Comparison of ENCODE assay signal across 8 cellular contexts in the genomic region with DNA sequence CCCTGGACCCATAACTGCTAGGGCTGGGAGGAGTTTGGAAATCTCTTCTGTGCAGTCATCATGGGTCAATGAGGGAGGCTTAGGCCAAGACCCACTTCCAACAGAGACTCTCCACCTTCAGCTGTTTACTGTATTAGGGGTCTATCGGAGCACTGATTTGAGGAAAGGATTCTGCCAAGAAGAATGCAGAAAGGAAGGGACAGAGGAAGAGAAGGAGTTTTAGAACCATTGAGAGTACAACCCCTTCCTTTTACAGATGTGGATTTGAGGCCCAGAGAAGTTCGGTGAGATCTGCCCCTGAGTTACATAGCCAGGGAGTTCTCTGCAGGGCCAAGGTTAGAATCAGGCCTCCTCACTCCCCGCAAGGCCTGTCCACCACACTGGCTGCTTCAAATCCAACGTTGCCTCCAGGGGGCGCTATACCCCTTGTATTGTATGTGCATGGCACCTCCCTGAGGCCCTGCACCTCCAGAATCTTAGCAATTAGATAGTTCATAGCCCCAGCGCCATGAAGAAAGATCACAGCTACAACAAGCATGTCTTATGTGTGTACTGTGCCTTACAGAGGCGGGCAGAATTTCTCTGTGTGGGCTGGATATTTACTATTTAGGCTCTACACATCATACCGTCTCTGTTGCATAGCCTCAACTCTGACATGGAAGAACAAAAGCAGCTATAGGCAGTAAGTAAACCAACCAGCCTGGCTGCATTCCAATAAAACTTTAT.
DNase-seq lines count a peak whose midpoint lies in the region; ATAC-seq and TF ChIP-seq lines count a peak whose summit lies in the region.

No MANE protein-coding gene starts in this region.

- H3K4me1 ChIP-seq in iPS-20b (ENCODE audit: insufficient read depth, low read length): peaks cover 31% of the 10 kb centered on the region

- TF ChIP-seq CTCF in NB4 (IDR thresholded peaks at IDR 0.05; ENCODE audit: low read depth, low read length) (peak; percentile 47), astrocyte of the spinal cord (IDR thresholded peaks at IDR 0.05; ENCODE audit: low read depth, low read length) (peak; percentile 80)

- no peak overlapping the region for H3K4me3 ChIP-seq in NB4 (ENCODE audit: low read depth, low read length)
- no peak overlapping the region for H3K4me3 ChIP-seq in astrocyte of the spinal cord (ENCODE audit: low read depth, low read length)
- no peak overlapping the region for H3K4me3 ChIP-seq in iPS-20b (ENCODE audit: low read length)

- no peaks in the 10 kb centered on the region for H3K27me3 ChIP-seq in iPS-20b (ENCODE audit: insufficient read depth, low read length)

- no peaks in the 10 kb centered on the region for H3K9me3 ChIP-seq in iPS-20b (ENCODE audit: insufficient read depth, low read depth, low read length)

- no peak overlapping the region for H3K27ac ChIP-seq in iPS-20b (ENCODE audit: low read length)

- DNase-seq in NCI-H187 (lab: John Stamatoyannopoulos, UW) (peak; percentile 16 to 62), NCI-H187 treated with DMSO at 0.1 percent for 48 hours (lab: John Stamatoyannopoulos, UW) (no peak), NB4 (ENCODE audit: low read depth) (peak; percentile 82), T-helper 9 cell (peak; percentile 35), astrocyte of the spinal cord (ENCODE audit: low read depth, low spot score) (peak; percentile 92)
- DNase-seq in stimulated activated CD4-positive, alpha-beta T cell treated with anti-CD3 and anti-CD28 coated beads, Interleukin-15, amount 100 ng/mL, for 1 hour (ENCODE audit: low read depth in 1 of 2, low spot score in 1 of 2): peak; percentile 21 to 50

- H3K9ac ChIP-seq in iPS-20b (ENCODE audit: low read depth, low read length): peak overlapping the region; percentile 30; the same call in 1 of the 2 replicates

- no peaks in the 10 kb centered on the region for H3K36me3 ChIP-seq in iPS-20b (ENCODE audit: insufficient read depth, low read depth, low read length)

- in situ Hi-C loops in astrocyte of the spinal cord (cut with HindIII; ENCODE audit: low sequenced_read_pairs): no loop called here

- ATAC-seq in HG02571 (IDR thresholded peaks at IDR 0.05; ENCODE audit: unreplicated experiment): peak; percentile 84

- no peak for TF ChIP-seq POLR2A in NB4 (IDR thresholded peaks at IDR 0.05; ENCODE audit: extremely low read depth, insufficient read length)
